Comparison of ENCODE assay signal across 14 cellular contexts in the genomic region with DNA sequence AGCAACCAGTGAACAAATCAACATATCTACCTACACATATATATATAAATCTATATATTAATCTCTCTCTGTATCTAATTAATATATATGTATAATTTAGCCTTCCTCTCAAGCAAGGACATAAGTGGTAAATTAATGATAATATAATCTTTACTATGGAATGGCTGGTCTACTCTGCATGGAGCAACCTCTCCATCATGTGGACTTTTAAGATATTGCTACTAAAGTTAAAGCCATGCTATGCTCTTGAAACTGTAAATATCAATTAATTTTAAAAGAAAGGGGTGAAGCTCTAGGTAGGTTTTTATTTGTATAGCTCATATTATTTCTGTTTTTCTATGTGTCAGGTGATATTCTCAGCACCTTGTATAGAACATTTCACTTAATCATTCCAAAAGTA.
A peak's percentile ranks its signal among the peaks of the same experiment; 100 is the strongest.
DNase-seq lines count a peak whose midpoint lies in the region; ATAC-seq, FAIRE-seq and TF ChIP-seq lines count a peak whose summit lies in the region.
"Had no signal": no experiment of that assay in that cellular context is flagged by ENCODE, and none has a peak within 500 bp of the region (broad histone marks: within the 10 kb centered on the region; RNA-seq: fewer than 3 reads in every experiment).

No MANE protein-coding gene starts in this region.

- ATAC-seq in activated T-cell treated with anti-CD3 and anti-CD28 coated beads, Interleukin-2, amount 50 U/mL, for 72 hours (replicated peaks in 1 of 2) = no peak
- ATAC-seq: heart left ventricle had no signal

- TF ChIP-seq POLR2A in H1 (IDR thresholded peaks at IDR 0.05; ENCODE audit: control extremely low read depth in 1 of 2, low read depth in 2 of 2, low read length in 2 of 2) = no peak

- no peak overlapping the region for H2AFZ ChIP-seq in H1 (ENCODE audit: low read length)

- H2BK12ac ChIP-seq in H1 (ENCODE audit: low read depth, low read length) = no peak overlapping the region

- H3K79me1 ChIP-seq in H1 (ENCODE audit: low read depth, low read length) = no peaks in the 10 kb centered on the region

- no peak overlapping the region for H2BK15ac ChIP-seq in H1 (ENCODE audit: low read length)

- no peaks in the 10 kb centered on the region for H3K36me3 ChIP-seq in H1 (ENCODE audit: control insufficient read depth in 2 of 4, insufficient read depth in 4 of 4, low read length in 3 of 4)

- H3K27me3 Mint-ChIP-seq in osteocyte (ENCODE audit: unreplicated experiment) = no peaks in the 10 kb centered on the region
- H3K27me3 Mint-ChIP-seq in activated T-cell treated with anti-CD3 and anti-CD28 coated beads, Interleukin-2, amount 50 U/mL, for 72 hours (ENCODE audit: low read depth) = peaks cover under 1% of the 10 kb centered on the region

- H3K18ac ChIP-seq in H1 (ENCODE audit: extremely low read depth, low read length) = no peak overlapping the region

- H3K56ac ChIP-seq in H1 (replicated peaks; ENCODE audit: insufficient read length, low read depth, low read length) = no peak overlapping the region

- no peak overlapping the region for H3K4me2 ChIP-seq in H1 (ENCODE audit: insufficient read depth in 1 of 2, low read depth in 2 of 2, low read length in 2 of 2)

- no peak overlapping the region for H3K4ac ChIP-seq in H1 (replicated peaks; ENCODE audit: insufficient read length, low read depth, low read length)

- H3K36me3 Mint-ChIP-seq in osteocyte (ENCODE audit: unreplicated experiment) = no peaks in the 10 kb centered on the region
- no peaks in the 10 kb centered on the region for H3K36me3 Mint-ChIP-seq in activated T-cell treated with anti-CD3 and anti-CD28 coated beads, Interleukin-2, amount 50 U/mL, for 72 hours (ENCODE audit: insufficient read depth in 2 of 2)

- H3K9ac ChIP-seq in H1 (replicated peaks in 1 of 4; ENCODE audit: extremely low read depth in 1 of 4, low read depth in 3 of 4, low read length in 3 of 4) = no peak overlapping the region

- in situ Hi-C loops in GM13977 (cut with MboI; ENCODE audit: low pct_unique_long_range_greater_than_20kb, low sequenced_read_pairs, unreplicated experiment) = no loop called here

- no peak for FAIRE-seq in H1 (lab: Jason Lieb, UNC)
- FAIRE-seq: A204.1 had no signal

- 0 out of 7 replicates have a peak, but pooled peaks cover 0 to 1% (median 0%) of the 10 kb centered on the region in 4 experiments for H3K4me1 ChIP-seq in H1 (replicated peaks in 1 of 4; ENCODE audit: control insufficient read depth in 3 of 4, insufficient read depth in 4 of 4, low read length in 3 of 4)
- H3K4me1 ChIP-seq: heart left ventricle had no signal

- peak; percentile 24 for DNase-seq in NCI-H1105 treated with DMSO at 0.1 percent for 48 hours (lab: John Stamatoyannopoulos, UW)
- DNase-seq in NCI-H1105 (lab: John Stamatoyannopoulos, UW) = no peak
- DNase-seq in NCI-H748 (lab: John Stamatoyannopoulos, UW; ENCODE audit: unreplicated experiment) = peak; percentile 67
- no peak for DNase-seq in H1 (ENCODE audit: low read depth in 1 of 2, low spot score in 2 of 2)
- no peak for DNase-seq in osteocyte (ENCODE audit: extremely low spot score, unreplicated experiment)
- no peak for DNase-seq in GM13977 (ENCODE audit: low spot score)
- DNase-seq in middle frontal gyrus (ENCODE audit: extremely low spot score, low spot score) = no peak
- no peak for DNase-seq in activated T-cell treated with anti-CD3 and anti-CD28 coated beads, Interleukin-2, amount 50 U/mL, for 72 hours
- DNase-seq: activated CD4-positive, alpha-beta T cell treated with anti-CD3 and anti-CD28 coated beads, Interleukin-2, amount 50 U/mL, for 4 hours; activated naive CD4-positive, alpha-beta T cell treated with anti-CD3 and anti-CD28 coated beads for 36 hours; cortex of kidney; heart left ventricle; NCI-H510A had no signal

- TF ChIP-seq RAD21 in H1 (IDR thresholded peaks at IDR 0.05 in 1 of 2, conservative IDR thresholded peaks at IDR 0.05 in 1 of 2; ENCODE audit: low read depth in 2 of 2, low read length in 2 of 2) = peak; percentile 37 to 39

- no peak for TF ChIP-seq EP300 in H1 (IDR thresholded peaks at IDR 0.05; ENCODE audit: borderline replicate concordance in 1 of 2, low read depth in 2 of 2, low read length in 2 of 2)

- H2BK5ac ChIP-seq in H1 (ENCODE audit: low read depth, low read length) = no peak overlapping the region

- H4K91ac ChIP-seq in H1 (replicated peaks; ENCODE audit: insufficient read length, low read length) = no peak overlapping the region

- H3K27ac Mint-ChIP-seq in osteocyte (ENCODE audit: unreplicated experiment) = no peak overlapping the region
- no peak overlapping the region for H3K27ac Mint-ChIP-seq in activated T-cell treated with anti-CD3 and anti-CD28 coated beads, Interleukin-2, amount 50 U/mL, for 72 hours
- H3K27ac Mint-ChIP-seq: activated naive CD4-positive, alpha-beta T cell treated with anti-CD3 and anti-CD28 coated beads for 36 hours had no signal

- H3K23ac ChIP-seq in H1 (ENCODE audit: insufficient read length) = no peak overlapping the region

- H3K4me3 ChIP-seq in H1 (ENCODE audit: extremely low read depth in 1 of 4, insufficient read depth in 2 of 4, low read depth in 3 of 4, low read length in 4 of 4) = no peak overlapping the region
- H3K4me3 ChIP-seq: heart left ventricle had no signal

- no peaks in the 10 kb centered on the region for H3K9me3 Mint-ChIP-seq in osteocyte (ENCODE audit: unreplicated experiment)
- no peaks in the 10 kb centered on the region for H3K9me3 Mint-ChIP-seq in activated T-cell treated with anti-CD3 and anti-CD28 coated beads, Interleukin-2, amount 50 U/mL, for 72 hours
- H3K9me3 Mint-ChIP-seq: activated naive CD4-positive, alpha-beta T cell treated with anti-CD3 and anti-CD28 coated beads for 36 hours had no signal

- H3K4me3 Mint-ChIP-seq in osteocyte (ENCODE audit: unreplicated experiment) = no peak overlapping the region
- H3K4me3 Mint-ChIP-seq in activated T-cell treated with anti-CD3 and anti-CD28 coated beads, Interleukin-2, amount 50 U/mL, for 72 hours = no peak overlapping the region
- H3K4me3 Mint-ChIP-seq: activated naive CD4-positive, alpha-beta T cell treated with anti-CD3 and anti-CD28 coated beads for 36 hours had no signal

- no peak overlapping the region for H4K5ac ChIP-seq in H1 (ENCODE audit: insufficient read length, low read depth, low read length)

- H2AK5ac ChIP-seq in H1 (ENCODE audit: low read depth, low read length) = no peak overlapping the region

- H3K27ac ChIP-seq in H1 (ENCODE audit: low read depth, low read length) = no peak overlapping the region
- H3K27ac ChIP-seq: heart left ventricle had no signal

- H2BK20ac ChIP-seq in H1 (ENCODE audit: low read length) = no peak overlapping the region

- H3K4me1 Mint-ChIP-seq in osteocyte (ENCODE audit: unreplicated experiment) = peaks cover 66% of the 10 kb centered on the region
- no peaks in the 10 kb centered on the region for H3K4me1 Mint-ChIP-seq in activated T-cell treated with anti-CD3 and anti-CD28 coated beads, Interleukin-2, amount 50 U/mL, for 72 hours (ENCODE audit: low read depth)

- H3K14ac ChIP-seq in H1 (ENCODE audit: insufficient read length) = no peak overlapping the region

- H4K8ac ChIP-seq in H1 (ENCODE audit: extremely low read depth, insufficient read depth, low read length) = no peak overlapping the region

- POLR2A ChIA-PET in H1 (lab: Charles Lee; ENCODE audit: partially characterized antibody) = interaction anchor here (1.1 kb wide), 1 partner anchor 13 kb away, joined by 4 read pairs; no protein-coding TSS in a partner anchor

- H3K9me3 ChIP-seq in H1 (ENCODE audit: insufficient read depth in 2 of 2, low read depth in 1 of 2, low read length in 1 of 2) = no peaks in the 10 kb centered on the region
- H3K9me3 ChIP-seq: heart left ventricle had no signal

- H3K23me2 ChIP-seq in H1 (ENCODE audit: low read depth, low read length) = no peaks in the 10 kb centered on the region

- H2BK120ac ChIP-seq in H1 (replicated peaks; ENCODE audit: low read depth, low read length) = no peak overlapping the region

- H4K20me1 ChIP-seq in H1 (replicated peaks in 1 of 2; ENCODE audit: control insufficient read depth in 1 of 2, insufficient read depth in 2 of 2, low read length in 2 of 2) = no peaks in the 10 kb centered on the region

- TF ChIP-seq CTCF in H1 (IDR thresholded peaks at IDR 0.05; ENCODE audit: control extremely low read depth in 1 of 3, insufficient read depth in 1 of 3, low read depth in 1 of 3, low read length in 3 of 3) (no peak; a peak in 1 of 4 replicates), osteocyte (IDR thresholded peaks at IDR 0.05) (peak; percentile 65), GM13977 (IDR thresholded peaks at IDR 0.05; ENCODE audit: extremely low read depth, insufficient read depth, missing control alignments) (no peak)

- CTCF ChIA-PET in H1 (lab: Charles Lee; ENCODE audit: partially characterized antibody) = interaction anchor here (0.8 to 1.9 kb wide), 7 partner anchors 53 to 560 kb away, joined by 3 to 10 read pairs (median 3); no protein-coding TSS in a partner anchor

- no peaks in the 10 kb centered on the region for H3K27me3 ChIP-seq in H1 (replicated peaks in 1 of 4; ENCODE audit: control insufficient read depth in 3 of 4, extremely low read depth in 1 of 4, insufficient read depth in 3 of 4, low read length in 3 of 4)
- H3K27me3 ChIP-seq: heart left ventricle had no signal

- H3K79me2 ChIP-seq in H1 (ENCODE audit: control insufficient read depth in 1 of 2, insufficient read depth in 2 of 2, low read length in 2 of 2) = no peaks in the 10 kb centered on the region

TF ChIP-seq in H1, 55 proteins besides CTCF, POLR2A, EP300 and RAD21 (continues in another document):
- TF ChIP-seq SUZ12 (IDR thresholded peaks at IDR 0.05; ENCODE audit: low read length) (no peak), NRF1 (IDR thresholded peaks at IDR 0.05; ENCODE audit: low read depth, low read length) (no peak), CEBPB (IDR thresholded peaks at IDR 0.05; ENCODE audit: low read depth, low read length) (no peak), FOSL1 (IDR thresholded peaks at IDR 0.05; ENCODE audit: insufficient read depth, low read depth, low read length) (no peak), ASH2L (IDR thresholded peaks at IDR 0.05; ENCODE audit: low read length) (no peak), GTF2F1 (IDR thresholded peaks at IDR 0.05; ENCODE audit: borderline replicate concordance, low read depth, low read length) (no peak), CTBP2 (IDR thresholded peaks at IDR 0.05; ENCODE audit: borderline replicate concordance, insufficient read depth, insufficient read length, low read length) (no peak), CBX8 (IDR thresholded peaks at IDR 0.05; ENCODE audit: borderline replicate concordance, low read depth, low read length) (no peak), KDM4A (IDR thresholded peaks at IDR 0.05; ENCODE audit: low read depth, low read length, severe bottlenecking) (no peak), RFX5 (IDR thresholded peaks at IDR 0.05; ENCODE audit: borderline replicate concordance, low read depth, low read length) (no peak), BCL11A (IDR thresholded peaks at IDR 0.05; ENCODE audit: low read depth in 2 of 2, low read length in 2 of 2) (no peak), SIN3A (conservative IDR thresholded peaks at IDR 0.05 in 1 of 2, IDR thresholded peaks at IDR 0.05 in 1 of 2; ENCODE audit: low read depth in 1 of 2, low read length in 2 of 2) (no peak), CHD1 (IDR thresholded peaks at IDR 0.05; ENCODE audit: low read depth, low read length) (no peak)

Comparison
In these comparisons a context has a peak if more than half of its experiments do, and no peak if none do; other contexts are left out.
1. DNase-seq: peak in NCI-H1105 treated with DMSO at 0.1 percent for 48 hours (single experiment) and NCI-H748 (single experiment); none in NCI-H1105 (single experiment), H1 (0 of 2), osteocyte (single experiment), GM13977 (single experiment), middle frontal gyrus (single experiment) and activated T-cell treated with anti-CD3 and anti-CD28 coated beads, Interleukin-2, amount 50 U/mL, for 72 hours (0 of 2).